Comparison of ENCODE assay signal across 1 cellular context in genomic region chr6:4947716-4948115, GRCh38.
TF ChIP-seq lines count a peak whose summit lies in the region.

No MANE protein-coding gene starts in this region.

TF ChIP-seq in WTC11, 78 proteins besides CTCF, POLR2A, EP300 and RAD21:
- TF ChIP-seq PRDM15 (CRISPR knock-in tag; IDR thresholded peaks at IDR 0.05) (no peak), GTF2I (CRISPR knock-in tag; conservative IDR thresholded peaks at IDR 0.05) (no peak), ZMAT4 (CRISPR knock-in tag; IDR thresholded peaks at IDR 0.05) (no peak), SMAD4 (CRISPR knock-in tag; IDR thresholded peaks at IDR 0.05) (no peak), RORB (CRISPR knock-in tag; IDR thresholded peaks at IDR 0.05) (no peak), EMX1 (CRISPR knock-in tag; IDR thresholded peaks at IDR 0.05) (no peak), RELA (CRISPR knock-in tag; IDR thresholded peaks at IDR 0.05; ENCODE audit: borderline replicate concordance) (no peak), NFE2L1 (CRISPR knock-in tag; IDR thresholded peaks at IDR 0.05) (no peak), FOXP4 (CRISPR knock-in tag; IDR thresholded peaks at IDR 0.05) (no peak), SOX15 (CRISPR knock-in tag; IDR thresholded peaks at IDR 0.05) (no peak), FOXJ3 (CRISPR knock-in tag; IDR thresholded peaks at IDR 0.05; ENCODE audit: borderline replicate concordance) (no peak), ZNF281 (CRISPR knock-in tag; IDR thresholded peaks at IDR 0.05) (no peak), ZNF416 (CRISPR knock-in tag; IDR thresholded peaks at IDR 0.05) (no peak), AR (CRISPR knock-in tag; IDR thresholded peaks at IDR 0.05) (no peak), ZBTB21 (CRISPR knock-in tag; IDR thresholded peaks at IDR 0.05; ENCODE audit: borderline replicate concordance) (no peak), ATF6 (CRISPR knock-in tag; IDR thresholded peaks at IDR 0.05) (no peak), OVOL2 (CRISPR knock-in tag; IDR thresholded peaks at IDR 0.05; ENCODE audit: borderline replicate concordance) (no peak), NR1H2 (CRISPR knock-in tag; IDR thresholded peaks at IDR 0.05) (no peak), STAT6 (CRISPR knock-in tag; conservative IDR thresholded peaks at IDR 0.05; ENCODE audit: low read depth) (no peak)
TF ChIP-seq in WTC11: peak in this region for 0.
